In the genomic region with DNA sequence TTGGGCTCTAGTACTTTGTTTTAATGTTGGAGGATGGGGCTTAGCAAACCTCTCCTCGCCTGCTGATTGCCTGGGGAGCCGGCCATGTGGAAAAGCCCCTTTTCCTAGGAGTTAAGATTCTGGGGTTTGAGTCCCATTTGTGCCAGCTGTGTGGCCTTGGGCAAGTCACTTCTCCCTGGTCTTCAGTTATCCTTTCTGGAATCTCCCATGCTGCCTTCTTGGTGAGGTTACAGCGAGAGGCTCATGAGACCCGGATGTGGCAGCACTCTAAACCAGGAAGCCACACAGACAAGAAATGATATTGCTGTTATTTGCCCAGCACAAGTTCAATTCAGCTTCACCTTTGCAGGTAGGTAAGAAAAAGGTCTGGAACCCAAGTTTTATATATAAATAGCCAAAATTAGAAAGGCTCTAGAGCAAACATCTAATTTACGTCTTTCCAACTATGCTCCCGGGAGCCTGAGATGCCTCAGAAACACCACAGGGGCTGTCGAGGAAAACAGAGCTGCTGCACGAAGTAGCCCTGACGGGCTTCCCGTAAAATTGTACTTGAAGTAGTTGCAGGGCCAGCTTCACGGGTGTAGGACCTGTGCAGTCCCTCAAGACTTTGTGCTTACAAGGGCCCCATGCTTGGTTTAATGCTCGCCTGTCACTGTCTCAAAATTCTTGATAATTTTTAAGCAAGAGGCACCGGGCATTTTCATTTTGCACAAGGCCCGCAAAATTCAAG, we compare ENCODE assay signal across 14 cellular contexts. TPM values are rescaled to one million over a fixed set of nuclear protein-coding genes. Genes with fewer than 3 reads are reported as not detected.
DNase-seq lines count a peak whose midpoint lies in the region; ATAC-seq, FAIRE-seq and TF ChIP-seq lines count a peak whose summit lies in the region.
"Had no signal": no experiment of that assay in that cellular context is flagged by ENCODE, and none has a peak within 500 bp of the region (broad histone marks: within the 10 kb centered on the region; RNA-seq: fewer than 3 reads in every experiment).

No MANE protein-coding gene starts in this region.

- H3K27me3 ChIP-seq in K562 (ENCODE audit: control insufficient read depth in 2 of 2, insufficient read depth in 2 of 2, low read length in 2 of 2) (no peaks in the 10 kb centered on the region), thymus (ENCODE audit: control insufficient read depth, insufficient read depth) (no peaks in the 10 kb centered on the region)
- H3K27me3 ChIP-seq: colonic mucosa, tibial nerve had no signal

- POLR2A ChIA-PET in K562 (lab: Yijun Ruan, JAX): interaction anchor here (0.5 to 1.2 kb wide), 4 partner anchors 9 to 357 kb away, joined by 3 to 4 read pairs (median 3); no protein-coding TSS in a partner anchor

- H3K4me3 ChIP-seq in K562: no peak overlapping the region
- H3K4me3 ChIP-seq in thymus (ENCODE audit: low read length): no peak overlapping the region
- H3K4me3 ChIP-seq: colonic mucosa, mucosa of descending colon, tibial nerve had no signal

- no peaks in the 10 kb centered on the region for H4K20me1 ChIP-seq in K562 (replicated peaks; ENCODE audit: control insufficient read depth, insufficient read depth, low read length)

- H3K4me3 Mint-ChIP-seq in T-helper 17 cell: peak overlapping the region; percentile 74

- ATAC-seq in T-helper 17 cell: peak; percentile 29
- ATAC-seq in K562: no peak
- no peak for ATAC-seq in HG03095 (IDR thresholded peaks at IDR 0.05; ENCODE audit: unreplicated experiment)
- ATAC-seq: mucosa of descending colon had no signal

- intact Hi-C loops in K562 (cut with micrococcal nuclease): no loop called here

- no peak for TF ChIP-seq POLR2A in K562 (conservative IDR thresholded peaks at IDR 0.05)

- no peaks in the 10 kb centered on the region for H3K27me3 Mint-ChIP-seq in T-helper 17 cell

- H3K9me3 ChIP-seq in T-helper 17 cell (ENCODE audit: control insufficient read depth, low read length, poor library complexity, severe bottlenecking): no peaks in the 10 kb centered on the region
- no peaks in the 10 kb centered on the region for H3K9me3 ChIP-seq in K562 (replicated peaks; ENCODE audit: control insufficient read depth, insufficient read depth, low read depth, low read length)
- H3K9me3 ChIP-seq in thymus (ENCODE audit: control insufficient read depth): no peaks in the 10 kb centered on the region
- H3K9me3 ChIP-seq: colonic mucosa, mucosa of descending colon, tibial nerve had no signal

- WGBS in K562 (ENCODE audit: insufficient coverage, low coverage, missing lambda C conversion rate): 60% methylated on average over 12 of the region's 14 CpGs
- 74% methylated on average over 14 of the region's 14 CpGs for WGBS in thymus

- no TSS peak for BruUV-seq in K562 (replicated peaks; lab: Mats Ljungman, UMichigan)

- CTCF ChIA-PET in K562 (lab: Yijun Ruan, JAX; ENCODE audit: low intra/inter-chr PET ratio): no interaction called here

- peak overlapping the region; percentile 98 for H3K27ac Mint-ChIP-seq in T-helper 17 cell

- peak; percentile 27 for DNase-seq in stimulated activated CD4-positive, alpha-beta T cell treated with anti-CD3 and anti-CD28 coated beads, Interleukin-1b, Interleukin-23, amount 100 ng/mL, for 48 hours
- DNase-seq in stimulated activated CD4-positive, alpha-beta T cell treated with anti-CD3 and anti-CD28 coated beads, Interleukin-4, amount 100 ng/mL, for 1 hour: no peak
- DNase-seq in T-helper 17 cell (peak in 1 of 3 donors; percentile 17), K562 (ENCODE audit: extremely low read depth in 1 of 4, low spot score in 3 of 4) (no peak), NCI-H2029 treated with DMSO at 0.1 percent for 48 hours (lab: John Stamatoyannopoulos, UW) (no peak), NCI-H2081 (lab: John Stamatoyannopoulos, UW) (no peak)
- DNase-seq: colonic mucosa; head of caudate nucleus; mucosa of descending colon; stimulated activated CD4-positive, alpha-beta T cell treated with anti-CD3 and anti-CD28 coated beads, Interleukin-12 subunit alpha, Interleukin-12 subunit beta, amount 100 ng/mL, for 4 hours had no signal

- no peak for TF ChIP-seq CTCF in K562 (IDR thresholded peaks at IDR 0.05 in 2 of 3, conservative IDR thresholded peaks at IDR 0.05 in 1 of 3; ENCODE audit: insufficient read depth in 2 of 3, low read depth in 1 of 3, low read length in 3 of 3)

- H3K36me3 ChIP-seq in K562 (ENCODE audit: control insufficient read depth, insufficient read depth, low read length): no peaks in the 10 kb centered on the region
- H3K36me3 ChIP-seq in thymus (ENCODE audit: control insufficient read depth, insufficient read depth): no peaks in the 10 kb centered on the region
- H3K36me3 ChIP-seq: colonic mucosa, tibial nerve had no signal

- peaks cover 32% of the 10 kb centered on the region for H3K4me1 Mint-ChIP-seq in T-helper 17 cell

- H3K4me1 ChIP-seq in K562 (replicated peaks in 1 of 2; ENCODE audit: control insufficient read depth in 2 of 2, insufficient read depth in 2 of 2, low read length in 2 of 2) (no peaks in the 10 kb centered on the region; a peak in 1 of 5 replicates), thymus (ENCODE audit: control insufficient read depth, insufficient read depth, low read length) (peaks cover 53% of the 10 kb centered on the region)
- H3K4me1 ChIP-seq: colonic mucosa, tibial nerve had no signal

- TF ChIP-seq RAD21 in K562 (CRISPR knock-in tag; conservative IDR thresholded peaks at IDR 0.05 in 1 of 2, IDR thresholded peaks at IDR 0.05 in 1 of 2): no peak

- TF ChIP-seq EP300 in K562 (IDR thresholded peaks at IDR 0.05; ENCODE audit: low read length): no peak

- no peak overlapping the region for H3K27ac ChIP-seq in K562 (ENCODE audit: extremely low read depth, low read depth, low read length)
- H3K27ac ChIP-seq in thymus (ENCODE audit: low read depth): peak overlapping the region; percentile 70
- H3K27ac ChIP-seq: colonic mucosa had no signal

- peak overlapping the region; percentile 56; the same call in 1 of the 2 replicates for H2AFZ ChIP-seq in K562 (ENCODE audit: low read depth, low read length)

- H3K9ac ChIP-seq in K562 (ENCODE audit: insufficient read depth in 1 of 2, low read depth in 2 of 2, low read length in 2 of 2): no peak overlapping the region

- no peak for FAIRE-seq in K562 (lab: Jason Lieb, UNC)
- FAIRE-seq: HTR-8/SVneo had no signal

- in situ Hi-C loops in K562 (cut with MboI): no loop called here

- no peaks in the 10 kb centered on the region for H3K9me1 ChIP-seq in K562 (ENCODE audit: control insufficient read depth, insufficient read depth, low read length)

- no peaks in the 10 kb centered on the region for H3K36me3 Mint-ChIP-seq in T-helper 17 cell (ENCODE audit: low read depth)

- H3K79me2 ChIP-seq in K562 (ENCODE audit: control insufficient read depth, insufficient read depth, low read length): no peaks in the 10 kb centered on the region

- no peak overlapping the region for H3K4me2 ChIP-seq in K562 (ENCODE audit: insufficient read depth, low read length)

TF ChIP-seq in K562, 482 proteins besides CTCF, POLR2A, EP300 and RAD21 (continues in another document):
- TF ChIP-seq CHCHD3 (CRISPR knock-in tag; IDR thresholded peaks at IDR 0.05): no peak
- no peak for TF ChIP-seq ZNF408 (CRISPR knock-in tag; IDR thresholded peaks at IDR 0.05; ENCODE audit: low read depth)
- TF ChIP-seq TBL1XR1 (IDR thresholded peaks at IDR 0.05; ENCODE audit: low read length in 2 of 2): no peak
- TF ChIP-seq ZKSCAN3 (CRISPR knock-in tag; IDR thresholded peaks at IDR 0.05): no peak
- no peak for TF ChIP-seq ZBTB1 (CRISPR knock-in tag; IDR thresholded peaks at IDR 0.05; ENCODE audit: borderline replicate concordance, low read depth)
- TF ChIP-seq PHF20 (IDR thresholded peaks at IDR 0.05; ENCODE audit: partially characterized antibody): no peak
- TF ChIP-seq CBFA2T3 (IDR thresholded peaks at IDR 0.05): no peak

RNA-seq across cellular contexts. Expression of a gene that starts 8.3 kb away (rescaled TPM):
- 100 to 1,000 TPM; 114 to 116 TPM for total RNA-seq in T-helper 17 cell
- total RNA-seq in K562 (2011; cell fraction: chromatin; rRNA removed; ENCODE audit: low replicate concordance): not detected in 2 replicates
- not detected in 2 replicates for total RNA-seq in K562 (2011; cell fraction: nucleolus; rRNA removed)
- not detected in 2 replicates for total RNA-seq in K562 (2011; cell fraction: nucleoplasm; rRNA removed)
- 0.08 and 0.14 TPM in 2 replicates for total RNA-seq in K562 (2014; rRNA removed)
- 0.06 and 0.07 TPM in 2 replicates for total RNA-seq in K562 (2014; rRNA removed; fragmentation: Illumina TruSeq; extraction: Trizol)
- 0.72 and 1.1 TPM in 2 replicates for total RNA-seq in K562 (2015; rRNA removed; fragmentation: Illumina TruSeq; extraction: Trizol)
- 0.34 and 0.35 TPM in 2 replicates for total RNA-seq in K562 (2021)
- 0.06 and 0.08 TPM in 2 replicates for polyA plus RNA-seq in K562 (2011; rRNA removed)
- polyA plus RNA-seq in K562 (2011; cell fraction: cytosol; rRNA removed): 0.04 and 0.06 TPM in 2 replicates
- 0.04 and 0.07 TPM in 2 replicates for polyA plus RNA-seq in K562 (2011; cell fraction: nucleus; rRNA removed)
- 0.21 and 0.75 TPM in 2 replicates for polyA plus RNA-seq in K562 (2012)
- polyA plus RNA-seq in K562 (2014; fragmentation: Illumina TruSeq; extraction: Trizol): 0.10 and 0.14 TPM in 2 replicates
- polyA plus RNA-seq in K562 (2014; fragmentation: Nextera tagmentation; extraction: Ambion mirVana): under 1 TPM; 0.03 to 0.06 TPM
- polyA plus RNA-seq in K562 (2014; rRNA removed): 0.08 and 0.13 TPM in 2 replicates
- not detected in 2 replicates for polyA minus RNA-seq in K562 (2011; rRNA and poly(A)+ RNA removed)
- polyA minus RNA-seq in K562 (2011; cell fraction: cytosol; rRNA and poly(A)+ RNA removed): not detected in 2 replicates
- polyA minus RNA-seq in K562 (2011; cell fraction: nucleus; rRNA and poly(A)+ RNA removed): not detected in 2 replicates
- 58.2 TPM for polyA plus RNA-seq in thymus

RNA-seq across cellular contexts. Expression of a gene that starts 32.7 kb away (rescaled TPM):
- total RNA-seq in T-helper 17 cell (under 1 TPM; 0.25 to 0.83 TPM), K562 (2014; rRNA removed) (not detected in 2 replicates), K562 (2014; rRNA removed; fragmentation: Illumina TruSeq; extraction: Trizol) (not detected in 2 replicates), K562 (2015; rRNA removed; fragmentation: Illumina TruSeq; extraction: Trizol) (not detected in 2 replicates), K562 (2021) (0.04 TPM in 1 of 2 replicates, not detected in the other)
- not detected in 2 replicates for total RNA-seq in K562 (2011; cell fraction: chromatin; rRNA removed; ENCODE audit: low replicate concordance)
- not detected in 2 replicates for total RNA-seq in K562 (2011; cell fraction: nucleolus; rRNA removed)
- total RNA-seq in K562 (2011; cell fraction: nucleoplasm; rRNA removed): not detected in 2 replicates
- polyA plus RNA-seq in K562 (2011; rRNA removed) (0.01 TPM in 1 of 2 replicates, not detected in the other), K562 (2014; fragmentation: Illumina TruSeq; extraction: Trizol) (0.13 TPM in 1 of 2 replicates, not detected in the other), K562 (2014; fragmentation: Nextera tagmentation; extraction: Ambion mirVana) (under 1 TPM in 1 of 2 experiments, not detected in 1; 0.03 TPM), K562 (2014; rRNA removed) (0.19 TPM in 1 of 2 replicates, not detected in the other), thymus (0.62 TPM)
- polyA plus RNA-seq in K562 (2011; cell fraction: cytosol; rRNA removed): 0.03 and 0.04 TPM in 2 replicates
- not detected in 2 replicates for polyA plus RNA-seq in K562 (2011; cell fraction: nucleus; rRNA removed)
- polyA plus RNA-seq in K562 (2012): 0.05 and 0.11 TPM in 2 replicates
- polyA minus RNA-seq in K562 (2011; rRNA and poly(A)+ RNA removed): not detected in 2 replicates
- not detected in 2 replicates for polyA minus RNA-seq in K562 (2011; cell fraction: cytosol; rRNA and poly(A)+ RNA removed)
- not detected in 2 replicates for polyA minus RNA-seq in K562 (2011; cell fraction: nucleus; rRNA and poly(A)+ RNA removed)

Comparison
In these comparisons a context has a peak if more than half of its experiments do, and no peak if none do; other contexts are left out.
1. RNA of a gene that starts 8.3 kb away (total RNA-seq): 114 to 116 TPM in T-helper 17 cell; 0.06 to 1.1 TPM in K562; every median in the first group is over 10 times any median in the second.